8 cellular contexts compared by ENCODE assay signal in the genomic region with DNA sequence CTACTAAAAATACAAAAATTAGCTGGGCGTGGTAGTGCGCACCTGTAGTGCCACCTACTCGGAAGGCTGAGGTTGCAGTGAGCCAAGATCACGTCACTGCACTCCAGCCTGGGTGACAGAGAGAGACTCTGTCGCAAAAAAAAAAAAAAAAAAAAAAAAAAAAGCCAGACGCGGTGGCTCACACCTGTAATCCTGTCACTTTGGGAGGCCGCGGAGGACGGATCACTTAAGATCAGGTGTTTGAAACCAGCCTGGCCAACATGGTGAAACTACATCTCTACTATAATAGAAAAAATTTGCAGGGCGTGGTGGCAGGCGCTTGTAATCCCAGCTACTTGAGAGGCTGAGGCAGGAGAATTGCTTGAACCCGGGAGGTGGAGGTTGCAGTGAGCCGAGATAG. TPM values are rescaled to one million over a fixed set of nuclear protein-coding genes. Genes with fewer than 3 reads are reported as not detected.
DNase-seq lines count a peak whose midpoint lies in the region; ATAC-seq, FAIRE-seq and TF ChIP-seq lines count a peak whose summit lies in the region.
"Not testable (repeated sequence)": the region's sequence is repeated elsewhere in the genome, so short reads cannot be mapped to it uniquely, and the experiment has no call there.

No MANE protein-coding gene starts in this region.

- H3F3A ChIP-seq in neural cell (ENCODE audit: insufficient read depth, low read length, poor library complexity, severe bottlenecking), result not testable (repeated sequence)

- intact Hi-C loops in HCT116 (cut with micrococcal nuclease) (loop anchor here (2.0 kb wide), 1 partner anchor 31 kb away; no protein-coding TSS in a partner anchor), GM12878 (cut with micrococcal nuclease; ENCODE audit: unreplicated experiment) (loop anchor here (1.0 kb wide), 1 partner anchor 55 kb away; no protein-coding TSS in a partner anchor)
- intact Hi-C loops in activated CD8-positive, alpha-beta T cell treated with anti-CD3 and anti-CD28 coated beads for 36 hours (cut with micrococcal nuclease), result loop anchor here (2.0 kb wide), 1 partner anchor 87 kb away; no protein-coding TSS in a partner anchor
- intact Hi-C loops in left ventricle myocardium inferior (cut with micrococcal nuclease), result not testable (repeated sequence)

- H3K4me3 Mint-ChIP-seq in activated CD8-positive, alpha-beta T cell treated with anti-CD3 and anti-CD28 coated beads for 36 hours, result peak overlapping the region; percentile 80

- H3K79me2 ChIP-seq in HCT116 (ENCODE audit: insufficient read depth, low read length); neural cell (replicated peaks; ENCODE audit: insufficient read depth, low read length): not testable (repeated sequence)
- peaks cover 65% of the 10 kb centered on the region for H3K79me2 ChIP-seq in OCI-LY3 (ENCODE audit: low read length)
- H3K79me2 ChIP-seq in GM12878 (ENCODE audit: control insufficient read depth, insufficient read depth, low read length), result peaks cover 59% of the 10 kb centered on the region

- 86% methylated on average over 14 of the region's 14 CpGs for WGBS in GM12878 (ENCODE audit: insufficient coverage, insufficient replicate concordance, low lambda C conversion rate, missing lambda C conversion rate)
- WGBS in suprapubic skin, result 94% methylated on average over 14 of the region's 14 CpGs

- not testable (repeated sequence) for TF ChIP-seq CTCF in HCT116 (IDR thresholded peaks at IDR 0.05 in 2 of 3, conservative IDR thresholded peaks at IDR 0.05 in 1 of 3; ENCODE audit: borderline replicate concordance in 1 of 3, insufficient read depth in 1 of 3, low read depth in 2 of 3, low read length in 2 of 3); OCI-LY3 (IDR thresholded peaks at IDR 0.05; ENCODE audit: low read depth, low read length); activated CD8-positive, alpha-beta T cell treated with anti-CD3 and anti-CD28 coated beads for 36 hours (IDR thresholded peaks at IDR 0.05); GM12878 (IDR thresholded peaks at IDR 0.05 in 2 of 3, conservative IDR thresholded peaks at IDR 0.05 in 1 of 3; ENCODE audit: control insufficient read depth in 2 of 3, extremely low read depth in 1 of 3, insufficient read depth in 1 of 3, low read depth in 3 of 3, low read length in 3 of 3); left ventricle myocardium inferior (IDR thresholded peaks at IDR 0.05; ENCODE audit: borderline replicate concordance); neural cell (IDR thresholded peaks at IDR 0.05; ENCODE audit: poor library complexity, severe bottlenecking); suprapubic skin (IDR thresholded peaks at IDR 0.05)

- H3K9ac ChIP-seq in BLaER1; neural cell (ENCODE audit: low read length): not testable (repeated sequence)
- H3K9ac ChIP-seq in HCT116 (ENCODE audit: low read length) (peak overlapping the region; percentile 80; the same call in 1 of the 2 replicates), OCI-LY3 (ENCODE audit: low read length) (peak overlapping the region; percentile 98), GM12878 (ENCODE audit: control insufficient read depth, insufficient read depth, low read length) (peak overlapping the region; percentile 87; the same call in 1 of the 2 replicates)

- RAD21 ChIA-PET in HCT116 (lab: Charles Lee; ENCODE audit: low non-redundant PET in 1 of 2, low total read pairs in 2 of 2, uncharacterized antibody in 2 of 2, unreplicated experiment in 2 of 2), result not testable (repeated sequence)
- RAD21 ChIA-PET in GM12878 (lab: Charles Lee; ENCODE audit: unreplicated experiment), result interaction anchor here (0.9 to 3.9 kb wide), 3 partner anchors 76 to 83 kb away, joined by 3 to 36 read pairs (median 7); no protein-coding TSS in a partner anchor

- not testable (repeated sequence) for H2AFZ ChIP-seq in HCT116 (ENCODE audit: low read depth, low read length, poor library complexity, severe bottlenecking); OCI-LY3 (ENCODE audit: low read depth, low read length); GM12878 (ENCODE audit: control insufficient read depth, low read depth, low read length); neural cell (ENCODE audit: low read depth, low read length)

- ATAC-seq in HCT116; activated CD8-positive, alpha-beta T cell treated with anti-CD3 and anti-CD28 coated beads for 36 hours; GM12878: not testable (repeated sequence)

- not testable (repeated sequence) for H3K9me3 ChIP-seq in BLaER1; HCT116 (ENCODE audit: control insufficient read depth in 1 of 2, insufficient read depth in 1 of 2, low read depth in 1 of 2, low read length in 2 of 2); OCI-LY3 (ENCODE audit: insufficient read depth, low read length); GM12878 (replicated peaks; ENCODE audit: control insufficient read depth, insufficient read depth, low read length); left ventricle myocardium inferior (replicated peaks); neural cell (ENCODE audit: low read length); suprapubic skin

- not testable (repeated sequence) for DNase-seq in HCT116 (ENCODE audit: low read depth, low spot score); activated CD8-positive, alpha-beta T cell treated with anti-CD3 and anti-CD28 coated beads for 36 hours; GM12878 (ENCODE audit: low read depth, low spot score); left ventricle myocardium inferior; suprapubic skin (ENCODE audit: low spot score in 2 of 2)

- not testable (repeated sequence) for H4K20me1 ChIP-seq in BLaER1; HCT116 (ENCODE audit: insufficient read depth); OCI-LY3 (ENCODE audit: insufficient read depth, low read length); GM12878 (ENCODE audit: control insufficient read depth, insufficient read depth); neural cell (ENCODE audit: insufficient read depth)

- H3K4me3 ChIP-seq in BLaER1 (peak overlapping the region; percentile 94; the same call in 1 of the 2 replicates), HCT116 (replicated peaks in 1 of 2; ENCODE audit: low read depth in 1 of 2, low read length in 2 of 2) (peak overlapping the region; percentile 59 to 97; a peak in 3 of 4 replicates), OCI-LY3 (ENCODE audit: low read length) (peak overlapping the region; percentile 83), GM12878 (peak overlapping the region; percentile 92), left ventricle myocardium inferior (peak overlapping the region; percentile 72), neural cell (ENCODE audit: low read length) (peak overlapping the region; percentile 72), suprapubic skin (peak overlapping the region; percentile 78)

- H3K27me3 Mint-ChIP-seq in activated CD8-positive, alpha-beta T cell treated with anti-CD3 and anti-CD28 coated beads for 36 hours, result not testable (repeated sequence)

- TF ChIP-seq RAD21 in HCT116 (IDR thresholded peaks at IDR 0.05; ENCODE audit: low read depth); GM12878 (IDR thresholded peaks at IDR 0.05; ENCODE audit: insufficient read depth, low read depth, low read length); neural cell (conservative IDR thresholded peaks at IDR 0.05): not testable (repeated sequence)

- TF ChIP-seq POLR2A in HCT116 (IDR thresholded peaks at IDR 0.05; ENCODE audit: borderline replicate concordance, extremely low read depth, insufficient read depth, insufficient read length); GM12878 (IDR thresholded peaks at IDR 0.05; ENCODE audit: low read depth, low read length); suprapubic skin (IDR thresholded peaks at IDR 0.05): not testable (repeated sequence)

- H3K27ac ChIP-seq in BLaER1; HCT116 (ENCODE audit: low read depth, low read length); left ventricle myocardium inferior (replicated peaks); neural cell (ENCODE audit: low read length); suprapubic skin: not testable (repeated sequence)
- H3K27ac ChIP-seq in OCI-LY3 (ENCODE audit: low read length) (peak overlapping the region; percentile 97), GM12878 (ENCODE audit: control insufficient read depth, insufficient read depth) (peak overlapping the region; percentile 93)

- H3K9me3 Mint-ChIP-seq in activated CD8-positive, alpha-beta T cell treated with anti-CD3 and anti-CD28 coated beads for 36 hours, result not testable (repeated sequence)

- H3K36me3 ChIP-seq in BLaER1 (peaks cover 34% of the 10 kb centered on the region), OCI-LY3 (replicated peaks; ENCODE audit: low read depth, low read length) (peaks cover 46% of the 10 kb centered on the region), left ventricle myocardium inferior (peaks cover 34% of the 10 kb centered on the region), suprapubic skin (peaks cover 26% of the 10 kb centered on the region)
- H3K36me3 ChIP-seq in HCT116 (ENCODE audit: control insufficient read depth in 1 of 2, insufficient read depth in 2 of 2, low read length in 2 of 2); GM12878 (ENCODE audit: control insufficient read depth in 2 of 2, insufficient read depth in 2 of 2, low read length in 1 of 2); neural cell (ENCODE audit: insufficient read depth, low read length): not testable (repeated sequence)

- not testable (repeated sequence) for FAIRE-seq in GM12878 (lab: Jason Lieb, UNC)

- not testable (repeated sequence) for H3K27me3 ChIP-seq in BLaER1; HCT116 (ENCODE audit: insufficient read depth, low read length); OCI-LY3 (ENCODE audit: low read depth, low read length); GM12878 (replicated peaks in 1 of 2; ENCODE audit: control insufficient read depth in 2 of 2, insufficient read depth in 2 of 2, low read length in 1 of 2); left ventricle myocardium inferior (ENCODE audit: low read depth); neural cell (ENCODE audit: insufficient read depth, low read depth, low read length); suprapubic skin

- SMC1A ChIA-PET in GM12878 (lab: Charles Lee; ENCODE audit: uncharacterized antibody, unreplicated experiment), result interaction anchor here (1.0 to 3.9 kb wide), 3 partner anchors 14 to 75 kb away, joined by 3 to 16 read pairs (median 7); no protein-coding TSS in a partner anchor

- POLR2A ChIA-PET in HCT116 (lab: Charles Lee), result interaction anchor here (1.6 kb wide), 1 partner anchor 84 kb away, joined by 5 read pairs; no protein-coding TSS in a partner anchor
- POLR2A ChIA-PET in activated CD8-positive, alpha-beta T cell treated with anti-CD3 and anti-CD28 coated beads for 36 hours (lab: Charles Lee), result interaction anchor here (1.4 to 2.5 kb wide), 7 partner anchors 12 to 83 kb away, joined by 3 to 20 read pairs (median 7); partner anchors contain the start of gene ARID3B
- POLR2A ChIA-PET in GM12878 (lab: Charles Lee), result interaction anchor here (0.6 to 3.0 kb wide), 6 partner anchors 26 to 84 kb away, joined by 3 to 18 read pairs (median 6); partner anchors contain the start of genes ARID3B and SEMA7A

- CTCF ChIA-PET in HCT116 (lab: Charles Lee), result not testable (repeated sequence)
- CTCF ChIA-PET in activated CD8-positive, alpha-beta T cell treated with anti-CD3 and anti-CD28 coated beads for 36 hours (lab: Charles Lee), result interaction anchor here (1.5 to 4.3 kb wide), 7 partner anchors 18 to 87 kb away, joined by 4 to 24 read pairs (median 6); no protein-coding TSS in a partner anchor
- CTCF ChIA-PET in GM12878 (lab: Yijun Ruan, JAX), result interaction anchor here (1.0 to 5.4 kb wide), 9 partner anchors 11 to 88 kb away, joined by 3 to 26 read pairs (median 6); no protein-coding TSS in a partner anchor

- not testable (repeated sequence) for H3K9me2 ChIP-seq in HCT116 (ENCODE audit: insufficient read depth); neural cell (ENCODE audit: insufficient read depth, low read length)

- not testable (repeated sequence) for H3K27ac Mint-ChIP-seq in activated CD8-positive, alpha-beta T cell treated with anti-CD3 and anti-CD28 coated beads for 36 hours

- H3K4me2 ChIP-seq in BLaER1 (peak overlapping the region; percentile 85), HCT116 (ENCODE audit: low read length) (peak overlapping the region; percentile 98), OCI-LY3 (ENCODE audit: low read length) (peak overlapping the region; percentile 56), GM12878 (ENCODE audit: control insufficient read depth, insufficient read depth) (peak overlapping the region; percentile 83)
- H3K4me2 ChIP-seq in neural cell (ENCODE audit: low read length), result not testable (repeated sequence)

- H3K4me1 ChIP-seq in BLaER1 (peaks cover 39% of the 10 kb centered on the region), HCT116 (ENCODE audit: control insufficient read depth in 1 of 2, insufficient read depth in 2 of 2, low read length in 2 of 2) (peaks cover 8 to 27% of the 10 kb centered on the region in 2 experiments), OCI-LY3 (ENCODE audit: low read length) (peaks cover 45% of the 10 kb centered on the region), GM12878 (ENCODE audit: control insufficient read depth, insufficient read depth, low read length) (peaks cover 13% of the 10 kb centered on the region), left ventricle myocardium inferior (peaks cover 22% of the 10 kb centered on the region), suprapubic skin (peaks cover 20% of the 10 kb centered on the region)

- in situ Hi-C loops in GM12878 (cut with MboI), result not testable (repeated sequence)

- TF ChIP-seq EP300 in GM12878 (IDR thresholded peaks at IDR 0.05; ENCODE audit: borderline replicate concordance in 1 of 2, control insufficient read depth in 1 of 2, low read depth in 2 of 2, low read length in 2 of 2); neural cell (conservative IDR thresholded peaks at IDR 0.05; ENCODE audit: poor library complexity, severe bottlenecking); suprapubic skin (IDR thresholded peaks at IDR 0.05): not testable (repeated sequence)

- H3K4me1 Mint-ChIP-seq in activated CD8-positive, alpha-beta T cell treated with anti-CD3 and anti-CD28 coated beads for 36 hours (ENCODE audit: low read depth), result peaks cover 50% of the 10 kb centered on the region

- H3K36me3 Mint-ChIP-seq in activated CD8-positive, alpha-beta T cell treated with anti-CD3 and anti-CD28 coated beads for 36 hours (ENCODE audit: low read depth), result peaks cover 27% of the 10 kb centered on the region

- not testable (repeated sequence) for BruUV-seq in HCT116 (replicated peaks; lab: Mats Ljungman, UMichigan); GM12878 (replicated peaks; lab: Mats Ljungman, UMichigan)

RNA-seq across cellular contexts. Expression of gene UBL7, which starts 1.2 kb away (rescaled TPM):
- total RNA-seq in HCT116 (2021; ENCODE audit: unreplicated experiment) (65.3 TPM), GM12878 (2014; rRNA removed) (106 and 107 TPM in 2 replicates), GM12878 (2014; rRNA removed; fragmentation: Illumina TruSeq; extraction: Trizol) (44.3 and 46.6 TPM in 2 replicates), GM12878 (2021) (81.3 and 84.8 TPM in 2 replicates), left ventricle myocardium inferior (52.3 TPM), suprapubic skin (10 to 100 TPM; 32.2 to 74.2 (median 62.8) TPM)
- polyA plus RNA-seq in HCT116 (2012), result 49.5 and 70.5 TPM in 2 replicates
- 10 to 100 TPM; 48.8 to 53.3 TPM for total RNA-seq in activated CD8-positive, alpha-beta T cell treated with anti-CD3 and anti-CD28 coated beads for 36 hours
- total RNA-seq in GM12878 (2013; cell fraction: nucleolus; rRNA removed), result 22.7 and 26.2 TPM in 2 replicates
- polyA plus RNA-seq in GM12878 (2011; ENCODE audit: low read depth), result 33.5 TPM
- polyA plus RNA-seq in GM12878 (2011; rRNA removed) (72.6 and 89.7 TPM in 2 replicates), GM12878 (2014; fragmentation: Illumina TruSeq; extraction: Trizol) (61.3 and 90.5 TPM in 2 replicates), GM12878 (2014; fragmentation: Nextera tagmentation; extraction: Ambion mirVana) (10 to 100 TPM; 25.9 to 59.1 TPM), GM12878 (2014; rRNA removed) (117 and 135 TPM in 2 replicates), GM12878 (2016; fragmentation: Nextera tagmentation; extraction: Ambion mirVana) (100 to 1,000 TPM; 123 to 145 TPM), neural cell (66.1 and 70.7 TPM in 2 replicates)
- 138 and 156 TPM in 2 replicates for polyA plus RNA-seq in GM12878 (2011; cell fraction: cytosol; rRNA removed)
- 60.8 and 62.4 TPM in 2 replicates for polyA plus RNA-seq in GM12878 (2011; cell fraction: nucleus; rRNA removed)
- 57.3 and 69.1 TPM in 2 replicates for polyA plus RNA-seq in GM12878 (2012)
- polyA minus RNA-seq in GM12878 (2011; rRNA and poly(A)+ RNA removed), result 79.1 and 122 TPM in 2 replicates
- polyA minus RNA-seq in GM12878 (2011; cell fraction: cytosol; rRNA and poly(A)+ RNA removed), result 32.5 and 36.5 TPM in 2 replicates
- 17.3 and 22.1 TPM in 2 replicates for polyA minus RNA-seq in GM12878 (2011; cell fraction: nucleus; rRNA and poly(A)+ RNA removed)
- polyA minus RNA-seq in neural cell, result 43.1 and 43.6 TPM in 2 replicates

RNA-seq across cellular contexts. Expression of gene SEMA7A, which starts 26.0 kb away (rescaled TPM):
- total RNA-seq in HCT116 (2021; ENCODE audit: unreplicated experiment) (13.8 TPM), GM12878 (2014; rRNA removed) (56.3 and 58.3 TPM in 2 replicates), GM12878 (2014; rRNA removed; fragmentation: Illumina TruSeq; extraction: Trizol) (48.7 and 52.9 TPM in 2 replicates), GM12878 (2021) (112 and 114 TPM in 2 replicates), left ventricle myocardium inferior (1.5 TPM), suprapubic skin (10 to 100 TPM; 10.1 to 31.4 (median 18.0) TPM)
- polyA plus RNA-seq in HCT116 (2012), result 11.9 and 16.8 TPM in 2 replicates
- 10 to 100 TPM; 62.4 TPM for total RNA-seq in activated CD8-positive, alpha-beta T cell treated with anti-CD3 and anti-CD28 coated beads for 36 hours
- 137 and 160 TPM in 2 replicates for total RNA-seq in GM12878 (2013; cell fraction: nucleolus; rRNA removed)
- polyA plus RNA-seq in GM12878 (2011; ENCODE audit: low read depth), result 33.6 TPM
- polyA plus RNA-seq in GM12878 (2011; rRNA removed) (37.6 and 65.2 TPM in 2 replicates), GM12878 (2014; fragmentation: Illumina TruSeq; extraction: Trizol) (47.9 and 70.5 TPM in 2 replicates), GM12878 (2014; fragmentation: Nextera tagmentation; extraction: Ambion mirVana) (1 to 10 TPM in 1 of 2 experiments, under 1 TPM in 1; 0.08 to 1.1 TPM), GM12878 (2014; rRNA removed) (99.1 and 99.2 TPM in 2 replicates), GM12878 (2016; fragmentation: Nextera tagmentation; extraction: Ambion mirVana) (10 to 100 TPM; 13.3 to 15.6 TPM), neural cell (28.8 and 31.7 TPM in 2 replicates)
- 115 and 126 TPM in 2 replicates for polyA plus RNA-seq in GM12878 (2011; cell fraction: cytosol; rRNA removed)
- 208 and 229 TPM in 2 replicates for polyA plus RNA-seq in GM12878 (2011; cell fraction: nucleus; rRNA removed)
- 60.0 and 110 TPM in 2 replicates for polyA plus RNA-seq in GM12878 (2012)
- 75.6 and 130 TPM in 2 replicates for polyA minus RNA-seq in GM12878 (2011; rRNA and poly(A)+ RNA removed)
- 48.1 and 52.4 TPM in 2 replicates for polyA minus RNA-seq in GM12878 (2011; cell fraction: cytosol; rRNA and poly(A)+ RNA removed)
- polyA minus RNA-seq in GM12878 (2011; cell fraction: nucleus; rRNA and poly(A)+ RNA removed), result 48.2 and 63.7 TPM in 2 replicates
- polyA minus RNA-seq in neural cell, result 26.6 and 34.1 TPM in 2 replicates
